In genomic region chr20:50562262-50562701, GRCh38 we compare ENCODE assay signal across 10 cellular contexts. TPM values are rescaled to one million over a fixed set of nuclear protein-coding genes. Genes with fewer than 3 reads are reported as not detected.
DNase-seq lines count a peak whose midpoint lies in the region; ATAC-seq, FAIRE-seq and TF ChIP-seq lines count a peak whose summit lies in the region.
"Had no signal": no experiment of that assay in that cellular context is flagged by ENCODE, and none has a peak within 500 bp of the region (broad histone marks: within the 10 kb centered on the region; RNA-seq: fewer than 3 reads in every experiment).

No MANE protein-coding gene starts in this region.

- H3K4me3 ChIP-seq in A549 (no peak overlapping the region), IMR-90 (ENCODE audit: insufficient read depth, low read depth, low read length) (no peak overlapping the region)

- dilution Hi-C loops in IMR-90 (cut with HindIII; ENCODE audit: low sequenced_read_pairs, unreplicated experiment) = no loop called here

- H2AK5ac ChIP-seq in IMR-90 (ENCODE audit: low read depth, low read length) = peak overlapping the region; percentile 98

- H4K8ac ChIP-seq in IMR-90 (ENCODE audit: low read depth in 2 of 2, low read length in 2 of 2) = peak overlapping the region; percentile 14 to 91; a peak in 2 of 4 replicates

- H3K18ac ChIP-seq in IMR-90 (ENCODE audit: low read depth, low read length) = peak overlapping the region; percentile 57

- peaks cover 32% of the 10 kb centered on the region for H3K36me3 Mint-ChIP-seq in memory B cell

- TF ChIP-seq EP300 in A549 (IDR thresholded peaks at IDR 0.05) = no peak

- no peak for TF ChIP-seq CTCF in A549 (IDR thresholded peaks at IDR 0.05)
- no peak for TF ChIP-seq CTCF in IMR-90 (conservative IDR thresholded peaks at IDR 0.05; ENCODE audit: low read depth, low read length)

- H4K91ac ChIP-seq in IMR-90 (ENCODE audit: insufficient read depth, low read depth, low read length) = peak overlapping the region; percentile 88

- ATAC-seq in A549 = no peak
- ATAC-seq in IMR-90 (ENCODE audit: low read depth) = no peak; the same call in 1 of the 2 replicates
- no peak for ATAC-seq in memory B cell (ENCODE audit: low read depth)
- ATAC-seq in HG02840 (IDR thresholded peaks at IDR 0.05; ENCODE audit: low FRiP score, unreplicated experiment) = no peak
- ATAC-seq in left lobe of liver = no peak
- ATAC-seq in HG02981 (IDR thresholded peaks at IDR 0.05; ENCODE audit: unreplicated experiment) = no peak

- in situ Hi-C loops in IMR-90 (cut with MboI; ENCODE audit: low sequenced_read_pairs) = no loop called here

- peak overlapping the region; percentile 76 for H4K5ac ChIP-seq in IMR-90 (ENCODE audit: low read depth, low read length)

- H4K20me1 ChIP-seq in IMR-90 (ENCODE audit: insufficient read depth, low read length) = peaks cover 11% of the 10 kb centered on the region; the same call in 1 of the 2 replicates

- TF ChIP-seq POLR2A in A549 (IDR thresholded peaks at IDR 0.05; ENCODE audit: low read length) = no peak
- no peak for TF ChIP-seq POLR2A in IMR-90 (IDR thresholded peaks at IDR 0.05; ENCODE audit: low read depth, low read length)

- TF ChIP-seq RAD21 in A549 (conservative IDR thresholded peaks at IDR 0.05 in 1 of 2, IDR thresholded peaks at IDR 0.05 in 1 of 2) (no peak), IMR-90 (IDR thresholded peaks at IDR 0.05; ENCODE audit: low read length) (no peak)

- H2BK5ac ChIP-seq in IMR-90 (ENCODE audit: low read depth, low read length, poor library complexity, severe bottlenecking) = peak overlapping the region; percentile 91

- 88% methylated on average over 7 of the region's 7 CpGs for WGBS in A549 (ENCODE audit: missing lambda C conversion rate)
- 92% methylated on average over 3 of the region's 7 CpGs; no CpG with 5 or more reads in 1 of the 2 experiments for WGBS in IMR-90 (ENCODE audit: extremely low coverage in 2 of 2, insufficient read length in 1 of 2), 2 experiments

- no peaks in the 10 kb centered on the region for H3K9me3 Mint-ChIP-seq in memory B cell
- H3K9me3 Mint-ChIP-seq: IgD-negative memory B cell had no signal

- peak overlapping the region; percentile 65 for H2BK20ac ChIP-seq in IMR-90 (ENCODE audit: low read depth, low read length)

- peak overlapping the region; percentile 83 for H2BK120ac ChIP-seq in IMR-90 (ENCODE audit: low read depth, low read length)

- H3K56ac ChIP-seq in IMR-90 (ENCODE audit: extremely low read depth, insufficient read depth, low read length) = peak overlapping the region; percentile 17

- H3K36me3 ChIP-seq in IMR-90 (ENCODE audit: control insufficient read depth, insufficient read depth, low read length) = peaks cover 40% of the 10 kb centered on the region

- H3K79me1 ChIP-seq in IMR-90 (ENCODE audit: low read depth in 1 of 2, low read length in 2 of 2) = peaks cover 56 to 90% of the 10 kb centered on the region in 2 experiments

- H3K27ac ChIP-seq in A549 = peak overlapping the region; percentile 63 to 87
- peak overlapping the region; percentile 87 for H3K27ac ChIP-seq in IMR-90 (ENCODE audit: insufficient read depth, low read length)
- peak overlapping the region; percentile 64 for H3K27ac ChIP-seq in angular gyrus (ENCODE audit: low read depth, low read length)

- POLR2A ChIA-PET in A549 (lab: Yijun Ruan, JAX) = interaction anchor here (0.5 to 1.2 kb wide), 2 partner anchors 8 to 139 kb away, joined by 3 read pairs; no protein-coding TSS in a partner anchor
- POLR2A ChIA-PET in IMR-90 (lab: Charles Lee; ENCODE audit: unreplicated experiment) = no interaction called here

- peaks cover 38% of the 10 kb centered on the region for H3K4me1 Mint-ChIP-seq in memory B cell

- H3K4me3 Mint-ChIP-seq in memory B cell = no peak overlapping the region

- CTCF ChIA-PET in A549 (lab: Yijun Ruan, JAX) = interaction anchor here (0.6 to 14.1 kb wide), 8 partner anchors 9 to 586 kb away, joined by 3 to 171 read pairs (median 4); no protein-coding TSS in a partner anchor
- CTCF ChIA-PET in IMR-90 (lab: Yijun Ruan, JAX) = interaction anchor here (1.1 kb wide), 1 partner anchor 11 kb away, joined by 3 read pairs; no protein-coding TSS in a partner anchor

- H3K4me2 ChIP-seq in A549 = peak overlapping the region; percentile 65; the same call in 2 of the 3 replicates
- peak overlapping the region; percentile 63 for H3K4me2 ChIP-seq in IMR-90 (ENCODE audit: low read depth, low read length)

- H3K4me1 ChIP-seq in A549 (peaks cover 60% of the 10 kb centered on the region), IMR-90 (ENCODE audit: control insufficient read depth, insufficient read depth, low read length) (peaks cover 36% of the 10 kb centered on the region)

- no peak for FAIRE-seq in A549 (lab: Jason Lieb, UNC)

- H2AFZ ChIP-seq in IMR-90 (replicated peaks; ENCODE audit: low read length, poor library complexity) = peak overlapping the region; percentile 5

- peak overlapping the region; percentile 83 for H2BK15ac ChIP-seq in IMR-90 (ENCODE audit: low read depth, low read length)

- H3K4ac ChIP-seq in IMR-90 (ENCODE audit: low read depth, low read length) = peak overlapping the region; percentile 91

- intact Hi-C loops in IMR-90 (cut with micrococcal nuclease) = no loop called here

- peak overlapping the region; percentile 66 for H2AK9ac ChIP-seq in IMR-90 (replicated peaks; ENCODE audit: low read depth, low read length, poor library complexity)

- BruUV-seq in IMR-90 (replicated peaks; lab: Mats Ljungman, UMichigan) = no TSS peak

- peak overlapping the region; percentile 50 for H3K23ac ChIP-seq in IMR-90 (ENCODE audit: low read depth, low read length)

- no peaks in the 10 kb centered on the region for H3K9me3 ChIP-seq in A549
- H3K9me3 ChIP-seq in IMR-90 (ENCODE audit: control insufficient read depth, insufficient read depth, low read length) = no peaks in the 10 kb centered on the region

- DNase-seq in A549 (ENCODE audit: low read depth in 1 of 2, low spot score in 1 of 2) (no peak), IMR-90 (no peak), memory B cell (ENCODE audit: low spot score in 2 of 2) (no peak), left lobe of liver (ENCODE audit: low spot score) (no peak), iPS-NIHi7 (ENCODE audit: extremely low spot score) (no peak)
- DNase-seq: OCI-M1 had no signal

- peaks cover 33% of the 10 kb centered on the region for H3K9me1 ChIP-seq in IMR-90 (ENCODE audit: insufficient read depth, low read length)

- H3K27ac Mint-ChIP-seq in memory B cell = peak overlapping the region; percentile 79

- no peaks in the 10 kb centered on the region for H3K27me3 ChIP-seq in IMR-90 (ENCODE audit: control insufficient read depth, insufficient read depth, low read length)

- peak overlapping the region; percentile 78 for H3K14ac ChIP-seq in IMR-90 (replicated peaks; ENCODE audit: low read depth, low read length)

- no peaks in the 10 kb centered on the region for H3K27me3 Mint-ChIP-seq in memory B cell
- H3K27me3 Mint-ChIP-seq: IgD-negative memory B cell had no signal

- peak overlapping the region; percentile 31; the same call in 1 of the 2 replicates for H3K9ac ChIP-seq in IMR-90 (ENCODE audit: low read depth, low read length)

TF ChIP-seq in A549, 52 proteins besides CTCF, POLR2A, EP300 and RAD21 (continues in another document):
- TF ChIP-seq HES2 (IDR thresholded peaks at IDR 0.05) = no peak
- TF ChIP-seq PHF8 (IDR thresholded peaks at IDR 0.05; ENCODE audit: borderline replicate concordance, low read depth) = no peak
- no peak for TF ChIP-seq E2F6 (IDR thresholded peaks at IDR 0.05; ENCODE audit: borderline replicate concordance, low read depth)

TF ChIP-seq in IMR-90, 13 proteins besides CTCF, POLR2A, EP300 and RAD21:
- TF ChIP-seq ELK1 (IDR thresholded peaks at IDR 0.05; ENCODE audit: borderline replicate concordance, low read depth, low read length) = no peak
- TF ChIP-seq CHD1 (IDR thresholded peaks at IDR 0.05; ENCODE audit: low read depth, low read length) = no peak
- TF ChIP-seq RCOR1 (IDR thresholded peaks at IDR 0.05; ENCODE audit: insufficient replicate concordance, low read length) = no peak
- TF ChIP-seq CEBPB (IDR thresholded peaks at IDR 0.05; ENCODE audit: low read depth, low read length) = no peak
- no peak for TF ChIP-seq FOS (IDR thresholded peaks at IDR 0.05; ENCODE audit: low read depth, low read length)
- no peak for TF ChIP-seq MAZ (IDR thresholded peaks at IDR 0.05; ENCODE audit: borderline replicate concordance, low read depth, low read length)
- TF ChIP-seq SMC3 (IDR thresholded peaks at IDR 0.05; ENCODE audit: low read depth, low read length) = no peak
- TF ChIP-seq MXI1 (IDR thresholded peaks at IDR 0.05; ENCODE audit: borderline replicate concordance, low read depth, low read length) = no peak
- no peak for TF ChIP-seq RFX5 (IDR thresholded peaks at IDR 0.05; ENCODE audit: low read depth, low read length)

RNA-seq across cellular contexts. Expression of gene PTPN1, which starts 52.1 kb away (rescaled TPM):
- polyA plus RNA-seq in A549 (2011; rRNA removed) = 21.8 and 23.2 TPM in 2 replicates
- polyA plus RNA-seq in A549 (2012; cell fraction: cytosol; rRNA removed) = 17.7 and 21.9 TPM in 2 replicates
- 22.1 and 27.5 TPM in 2 replicates for polyA plus RNA-seq in A549 (2012; cell fraction: nucleus; rRNA removed)
- 24.3 to 26.7 TPM (median 25.6 TPM) in 3 replicates for polyA plus RNA-seq in A549 (2017; fragmentation: RNase III; extraction: RNeasy Plus Mini Kit Qiagen cat#74134 plus additional on column Dnase treatment)
- polyA minus RNA-seq in A549 (2011; rRNA and poly(A)+ RNA removed) = 15.7 and 16.0 TPM in 2 replicates
- total RNA-seq in IMR-90 (2012; rRNA removed) = 31.7 and 38.0 TPM in 2 replicates
- polyA plus RNA-seq in IMR-90 (2012; rRNA removed) = 37.1 and 37.4 TPM in 2 replicates
- polyA plus RNA-seq in IMR-90 (2012; cell fraction: cytosol; rRNA removed) = 27.3 and 29.6 TPM in 2 replicates
- polyA plus RNA-seq in IMR-90 (2012; cell fraction: nucleus; rRNA removed; ENCODE audit: low replicate concordance) = 35.3 and 62.9 TPM in 2 replicates
- total RNA-seq in left lobe of liver = 8.9 TPM
